Comparison of ENCODE assay signal across 10 cellular contexts in genomic region chr10:9608592-9608991, GRCh38.
DNase-seq lines count a peak whose midpoint lies in the region; ATAC-seq and TF ChIP-seq lines count a peak whose summit lies in the region.
"Had no signal": no experiment of that assay in that cellular context is flagged by ENCODE, and none has a peak within 500 bp of the region (broad histone marks: within the 10 kb centered on the region; RNA-seq: fewer than 3 reads in every experiment).

No MANE protein-coding gene starts in this region.

- no peaks in the 10 kb centered on the region for H3K79me2 ChIP-seq in PC-9 (ENCODE audit: low read depth)

- CTCF ChIA-PET in PC-9 (lab: Charles Lee), result no interaction called here

- intact Hi-C loops in PC-9 (cut with micrococcal nuclease; ENCODE audit: unreplicated experiment), result loop anchor here (5.0 kb wide), 1 partner anchor 1429 kb away; no protein-coding TSS in a partner anchor

- POLR2A ChIA-PET in PC-9 (lab: Charles Lee; ENCODE audit: unreplicated experiment), result no interaction called here

- no peak overlapping the region for H2AFZ ChIP-seq in PC-9

- DNase-seq in GM03348 (ENCODE audit: low spot score) (peak; percentile 31), PC-9 (no peak), fibroblast of the aortic adventitia (ENCODE audit: low read depth) (peak; percentile 2), putamen (ENCODE audit: low spot score) (peak; percentile 12)
- DNase-seq in stimulated activated CD4-positive, alpha-beta T cell treated with anti-CD3 and anti-CD28 coated beads, Interleukin-4, amount 100 ng/mL, for 24 hours, result no peak
- DNase-seq in stimulated activated naive CD4-positive, alpha-beta T cell (lab: John Stamatoyannopoulos, UW), result no peak
- DNase-seq: activated T-cell treated with anti-CD3 and anti-CD28 coated beads, Interleukin-2, amount 50 U/mL, for 48 hours; MG63 had no signal

- H3K4me1 ChIP-seq in PC-9 (replicated peaks; ENCODE audit: insufficient read depth), result no peaks in the 10 kb centered on the region
- H3K4me1 ChIP-seq: suprapubic skin had no signal

- no peaks in the 10 kb centered on the region for H3K9me2 ChIP-seq in PC-9 (ENCODE audit: insufficient read depth)

- H3K27ac ChIP-seq in PC-9, result no peak overlapping the region
- H3K27ac ChIP-seq: suprapubic skin had no signal

- no peaks in the 10 kb centered on the region for H3K36me3 ChIP-seq in PC-9 (ENCODE audit: low read depth)
- H3K36me3 ChIP-seq: MG63, suprapubic skin had no signal

- ATAC-seq in GM18858 (IDR thresholded peaks at IDR 0.05; ENCODE audit: unreplicated experiment), result no peak

- no peak overlapping the region for H3K4me2 ChIP-seq in PC-9

- H3F3A ChIP-seq in PC-9 (ENCODE audit: insufficient read depth, low read depth), result no peaks in the 10 kb centered on the region

- H3K27me3 ChIP-seq in PC-9 (ENCODE audit: insufficient read depth, low read depth), result no peaks in the 10 kb centered on the region
- H3K27me3 ChIP-seq: MG63, suprapubic skin had no signal

- BruUV-seq in PC-9 (replicated peaks; lab: Mats Ljungman, UMichigan), result no TSS peak

- no peak overlapping the region for H3K4me3 ChIP-seq in PC-9
- no peak overlapping the region for H3K4me3 ChIP-seq in fibroblast of the aortic adventitia (ENCODE audit: low read depth, low read length)
- H3K4me3 ChIP-seq: MG63, suprapubic skin had no signal

- H4K20me1 ChIP-seq in PC-9 (ENCODE audit: insufficient read depth), result no peaks in the 10 kb centered on the region

- no peaks in the 10 kb centered on the region for H3K9me3 ChIP-seq in PC-9 (ENCODE audit: insufficient read depth, low read depth)
- H3K9me3 ChIP-seq: MG63, suprapubic skin had no signal

- peak; percentile 58 for TF ChIP-seq CTCF in PC-9 (conservative IDR thresholded peaks at IDR 0.05)
- TF ChIP-seq CTCF in fibroblast of the aortic adventitia (IDR thresholded peaks at IDR 0.05; ENCODE audit: insufficient read depth, low read length), result no peak

Comparison
In these comparisons a context has a peak if more than half of its experiments do, and no peak if none do; other contexts are left out.
1. DNase-seq: peak in GM03348 (single experiment), fibroblast of the aortic adventitia (single experiment) and putamen (single experiment); none in PC-9 (0 of 2), stimulated activated CD4-positive, alpha-beta T cell treated with anti-CD3 and anti-CD28 coated beads, Interleukin-4, amount 100 ng/mL, for 24 hours (single experiment) and stimulated activated naive CD4-positive, alpha-beta T cell (0 of 6).